Comparison of ENCODE assay signal across 16 cellular contexts in genomic region chr5:82396396-82396795, GRCh38.
A peak's percentile ranks its signal among the peaks of the same experiment; 100 is the strongest.
DNase-seq lines count a peak whose midpoint lies in the region; ATAC-seq, FAIRE-seq and TF ChIP-seq lines count a peak whose summit lies in the region.
"Had no signal": no experiment of that assay in that cellular context is flagged by ENCODE, and none has a peak within 500 bp of the region (broad histone marks: within the 10 kb centered on the region; RNA-seq: fewer than 3 reads in every experiment).

No MANE protein-coding gene starts in this region.

- CTCF ChIA-PET in K562 (lab: Yijun Ruan, JAX; ENCODE audit: low intra/inter-chr PET ratio): no interaction called here

- ATAC-seq in K562: no peak
- ATAC-seq in GM18861 (IDR thresholded peaks at IDR 0.05; ENCODE audit: unreplicated experiment): no peak
- no peak for ATAC-seq in HG03442 (IDR thresholded peaks at IDR 0.05; ENCODE audit: unreplicated experiment)
- ATAC-seq in omental fat pad (ENCODE audit: low FRiP score): no peak
- ATAC-seq: CD8-positive, alpha-beta T cell had no signal

- no peak for TF ChIP-seq POLR2A in K562 (conservative IDR thresholded peaks at IDR 0.05)

- H3K4me1 ChIP-seq in K562 (replicated peaks in 1 of 2; ENCODE audit: control insufficient read depth in 2 of 2, insufficient read depth in 2 of 2, low read length in 2 of 2) (peaks cover 2 to 14% of the 10 kb centered on the region in 2 experiments; a peak in 2 of 5 replicates), tibial artery (peaks cover 0 to 16% (median 4%) of the 10 kb centered on the region in 4 donors)
- H3K4me1 ChIP-seq: HAP-1 had no signal

- no peaks in the 10 kb centered on the region for H3K9me3 ChIP-seq in K562 (replicated peaks; ENCODE audit: control insufficient read depth, insufficient read depth, low read depth, low read length)
- H3K9me3 ChIP-seq in tibial artery: no peaks in the 10 kb centered on the region
- H3K9me3 ChIP-seq: HAP-1 had no signal

- no peak for TF ChIP-seq RAD21 in K562 (CRISPR knock-in tag; conservative IDR thresholded peaks at IDR 0.05 in 1 of 2, IDR thresholded peaks at IDR 0.05 in 1 of 2)

- no peaks in the 10 kb centered on the region for H4K20me1 ChIP-seq in K562 (replicated peaks; ENCODE audit: control insufficient read depth, insufficient read depth, low read length)

- POLR2A ChIA-PET in K562 (lab: Yijun Ruan, JAX): interaction anchor here (1.1 kb wide), 2 partner anchors 9 to 12 kb away, joined by 3 to 4 read pairs; no protein-coding TSS in a partner anchor

- no peak overlapping the region for H3K4me2 ChIP-seq in K562 (ENCODE audit: insufficient read depth, low read length)

- H3K27ac ChIP-seq in K562 (ENCODE audit: extremely low read depth, low read depth, low read length): no peak overlapping the region
- peak overlapping the region; percentile 78 to 80 for H3K27ac ChIP-seq in tibial artery

- TF ChIP-seq EP300 in K562 (IDR thresholded peaks at IDR 0.05; ENCODE audit: low read length): no peak

- no TSS peak for BruUV-seq in K562 (replicated peaks; lab: Mats Ljungman, UMichigan)

- 31% methylated on average over 2 of the region's 2 CpGs for whole genome bisulfite sequencing in K562 (ENCODE audit: insufficient coverage, low coverage, missing lambda C conversion rate)

- no peak for FAIRE-seq in K562 (lab: Jason Lieb, UNC)
- FAIRE-seq: G401.6 had no signal

- no peak for TF ChIP-seq CTCF in K562 (IDR thresholded peaks at IDR 0.05 in 2 of 3, conservative IDR thresholded peaks at IDR 0.05 in 1 of 3; ENCODE audit: insufficient read depth in 2 of 3, low read depth in 1 of 3, low read length in 3 of 3)
- TF ChIP-seq CTCF in tibial artery (IDR thresholded peaks at IDR 0.05): no peak
- no peak for TF ChIP-seq CTCF in omental fat pad (IDR thresholded peaks at IDR 0.05)

- intact Hi-C loops in K562 (cut with micrococcal nuclease) (no loop called here), tibial artery (cut with DNase I; ENCODE audit: low total_unique reads) (no loop called here)

- H3K9me1 ChIP-seq in K562 (ENCODE audit: control insufficient read depth, insufficient read depth, low read length): no peaks in the 10 kb centered on the region

- H3K36me3 ChIP-seq in K562 (ENCODE audit: control insufficient read depth, insufficient read depth, low read length) (no peaks in the 10 kb centered on the region; the same call in 2 of the 3 replicates), tibial artery (no peaks in the 10 kb centered on the region)
- H3K36me3 ChIP-seq: HAP-1 had no signal

- no peak overlapping the region for H3K9ac ChIP-seq in K562 (ENCODE audit: insufficient read depth in 1 of 2, low read depth in 2 of 2, low read length in 2 of 2)

- H3K4me3 ChIP-seq in K562 (no peak overlapping the region), tibial artery (no peak overlapping the region)
- H3K4me3 ChIP-seq: HAP-1 had no signal

- DNase-seq in DMS53 (lab: John Stamatoyannopoulos, UW) (peak; percentile 13), DMS53 treated with DMSO at 0.1 percent for 48 hours (lab: John Stamatoyannopoulos, UW; ENCODE audit: unreplicated experiment) (no peak), K562 (ENCODE audit: extremely low read depth in 1 of 4, low spot score in 3 of 4) (no peak), iris pigment epithelial cell (ENCODE audit: low read depth) (peak; percentile 83), tibial artery (no peak), omental fat pad (ENCODE audit: low spot score) (no peak)
- DNase-seq: 8988T; activated CD4-positive, alpha-beta T cell treated with anti-CD3 and anti-CD28 coated beads, Interleukin-2, amount 10 ng/mL, durations not matched to agents 7 days and 5 days; activated naive CD4-positive, alpha-beta T cell treated with anti-CD3 and anti-CD28 coated beads, Interleukin-2, amount 50 U/mL, for 16 hours; activated T-cell treated with anti-CD3 and anti-CD28 coated beads for 4 hours; CD8-positive, alpha-beta T cell; mesendoderm had no signal

- no peaks in the 10 kb centered on the region for H3K79me2 ChIP-seq in K562 (ENCODE audit: control insufficient read depth, insufficient read depth, low read length)

- in situ Hi-C loops in K562 (cut with MboI): no loop called here

- peak overlapping the region; percentile 70; the same call in 1 of the 2 replicates for H2AFZ ChIP-seq in K562 (ENCODE audit: low read depth, low read length)

- H3K27me3 ChIP-seq in K562 (ENCODE audit: control insufficient read depth in 2 of 2, insufficient read depth in 2 of 2, low read length in 2 of 2): no peaks in the 10 kb centered on the region
- no peaks in the 10 kb centered on the region for H3K27me3 ChIP-seq in tibial artery

TF ChIP-seq in K562, 482 proteins besides CTCF, POLR2A, EP300 and RAD21:
- TF ChIP-seq PATZ1 (CRISPR knock-in tag; IDR thresholded peaks at IDR 0.05; ENCODE audit: borderline replicate concordance) (no peak), PREB (CRISPR knock-in tag; IDR thresholded peaks at IDR 0.05) (no peak), ELF4 (CRISPR knock-in tag; IDR thresholded peaks at IDR 0.05) (no peak), EP400 (IDR thresholded peaks at IDR 0.05) (no peak), FIP1L1 (IDR thresholded peaks at IDR 0.05; ENCODE audit: low read depth, low read length, poor library complexity, severe bottlenecking) (no peak), SMARCA5 (IDR thresholded peaks at IDR 0.05) (no peak), ZNF449 (CRISPR knock-in tag; IDR thresholded peaks at IDR 0.05) (no peak), XRCC5 (IDR thresholded peaks at IDR 0.05; ENCODE audit: low read depth, low read length) (no peak), ZC3H11A (IDR thresholded peaks at IDR 0.05; ENCODE audit: low read depth, low read length) (no peak)
TF ChIP-seq in K562: peak in this region for 0.

Comparison
In these comparisons a context has a peak if more than half of its experiments do, and no peak if none do; other contexts are left out.
1. DNase-seq: peak in DMS53 (single experiment) and iris pigment epithelial cell (single experiment); none in DMS53 treated with DMSO at 0.1 percent for 48 hours (single experiment), K562 (0 of 4), tibial artery (0 of 2) and omental fat pad (single experiment).